ENCODE assay signal across 17 cellular contexts in the genomic region with DNA sequence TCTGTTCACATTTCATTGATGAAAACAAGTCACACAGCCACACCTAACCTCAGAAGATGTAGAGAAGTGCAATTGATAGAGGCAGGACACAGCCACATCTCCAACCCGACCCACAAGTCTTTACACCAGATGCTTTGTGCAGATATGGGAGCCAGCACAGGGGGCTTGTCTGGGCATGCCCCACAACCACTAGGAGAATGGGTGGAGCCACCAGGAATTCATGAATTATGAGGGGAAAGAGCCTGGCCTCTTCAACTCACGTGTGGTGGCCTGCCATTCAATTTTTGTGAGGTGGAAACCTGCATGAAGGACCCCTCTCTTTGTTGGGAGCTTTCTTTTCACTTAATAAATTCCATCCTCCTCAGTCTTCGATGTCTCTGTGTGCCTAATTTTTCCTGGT.
DNase-seq lines count a peak whose midpoint lies in the region; ATAC-seq, FAIRE-seq and TF ChIP-seq lines count a peak whose summit lies in the region.
"Had no signal": no experiment of that assay in that cellular context is flagged by ENCODE, and none has a peak within 500 bp of the region (broad histone marks: within the 10 kb centered on the region; RNA-seq: fewer than 3 reads in every experiment).

No MANE protein-coding gene starts in this region.

- 89% methylated on average over 3 of the region's 3 CpGs for WGBS in A549 (ENCODE audit: missing lambda C conversion rate)

- H3K4me1 ChIP-seq in A549 (peaks cover 33% of the 10 kb centered on the region), foreskin keratinocyte (peaks cover 8% of the 10 kb centered on the region), mucosa of descending colon (ENCODE audit: low read depth) (peaks cover 8% of the 10 kb centered on the region)
- H3K4me1 ChIP-seq: ascending aorta, psoas muscle had no signal

- no peak for TF ChIP-seq CTCF in A549 (IDR thresholded peaks at IDR 0.05)
- no peak for TF ChIP-seq CTCF in RWPE1 (conservative IDR thresholded peaks at IDR 0.05; ENCODE audit: low read depth)
- no peak for TF ChIP-seq CTCF in foreskin keratinocyte (conservative IDR thresholded peaks at IDR 0.05)
- no peak for TF ChIP-seq CTCF in mucosa of descending colon (IDR thresholded peaks at IDR 0.05)

- H3K4me3 ChIP-seq in A549 (no peak overlapping the region), mucosa of descending colon (no peak overlapping the region)
- H3K4me3 ChIP-seq: ascending aorta, psoas muscle, vagina had no signal

- no peak for TF ChIP-seq EP300 in A549 (IDR thresholded peaks at IDR 0.05)

- TF ChIP-seq POLR2A in A549 (IDR thresholded peaks at IDR 0.05; ENCODE audit: low read length) = no peak

- FAIRE-seq in A549 (lab: Jason Lieb, UNC) = no peak

- 0 out of 3 replicates have a peak overlapping the region, but pooled peaks have one; percentile 12 for H3K4me2 ChIP-seq in A549

- no peaks in the 10 kb centered on the region for H3K27me3 ChIP-seq in foreskin keratinocyte
- H3K27me3 ChIP-seq: ascending aorta, vagina had no signal

- no peak for TF ChIP-seq RAD21 in A549 (conservative IDR thresholded peaks at IDR 0.05 in 1 of 2, IDR thresholded peaks at IDR 0.05 in 1 of 2)

- POLR2A ChIA-PET in A549 (lab: Yijun Ruan, JAX) = no interaction called here
- POLR2A ChIA-PET in RWPE1 (lab: Yijun Ruan, JAX; ENCODE audit: low non-redundant PET) = no interaction called here

- no peaks in the 10 kb centered on the region for H3K36me3 ChIP-seq in mucosa of descending colon (ENCODE audit: low read depth)
- H3K36me3 ChIP-seq: vagina had no signal

- CTCF ChIA-PET in A549 (lab: Yijun Ruan, JAX) (no interaction called here), RWPE1 (lab: Yijun Ruan, JAX) (no interaction called here)

- DNase-seq in A549 (ENCODE audit: low read depth in 1 of 2, low spot score in 1 of 2) (no peak), EH (ENCODE audit: low read depth) (peak; percentile 31), RWPE1 (ENCODE audit: low spot score) (peak; percentile 31), foreskin keratinocyte (peak in 1 of 2 donors; percentile 70), mucosa of descending colon (no peak), NCI-H446 treated with DMSO at 0.1 percent for 48 hours (lab: John Stamatoyannopoulos, UW) (no peak)
- no peak for DNase-seq in stimulated activated CD4-positive, alpha-beta T cell treated with anti-CD3 and anti-CD28 coated beads, Interleukin-4, amount 100 ng/mL, for 24 hours
- DNase-seq: C1 segment of cervical spinal cord; effector CD4-positive, alpha-beta T cell; H7; NCI-H2227 treated with DMSO at 0.1 percent for 48 hours; PC-3; psoas muscle; T-helper 1 cell had no signal

- intact Hi-C loops in mucosa of descending colon (cut with DNase I, micrococcal nuclease) = no loop called here

- H3K27ac ChIP-seq in A549 (peak overlapping the region; percentile 22 to 65; a peak in 3 of 6 replicates), RWPE1 (no peak overlapping the region), foreskin keratinocyte (no peak overlapping the region)
- H3K27ac ChIP-seq: ascending aorta, psoas muscle, vagina had no signal

- ATAC-seq in A549 (peak in 1 of 2 experiments; percentile 40; a peak in 2 of 6 replicates), foreskin keratinocyte (peak; percentile 84), mucosa of descending colon (no peak), GM19455 (IDR thresholded peaks at IDR 0.05; ENCODE audit: unreplicated experiment) (no peak)
- ATAC-seq: PC-3, psoas muscle had no signal

- peaks cover 15% of the 10 kb centered on the region for H3K9me3 ChIP-seq in A549
- H3K9me3 ChIP-seq in mucosa of descending colon = no peaks in the 10 kb centered on the region
- H3K9me3 ChIP-seq: ascending aorta, psoas muscle, vagina had no signal

TF ChIP-seq in A549, 52 proteins besides CTCF, POLR2A, EP300 and RAD21:
- peak; percentile 74; the same call in 1 of the 2 replicates for TF ChIP-seq TP53 (CRISPR knock-in tag; IDR thresholded peaks at IDR 0.05)
- no peak for TF ChIP-seq EHMT2 (IDR thresholded peaks at IDR 0.05; ENCODE audit: low read depth)
- TF ChIP-seq, protein P1, sequence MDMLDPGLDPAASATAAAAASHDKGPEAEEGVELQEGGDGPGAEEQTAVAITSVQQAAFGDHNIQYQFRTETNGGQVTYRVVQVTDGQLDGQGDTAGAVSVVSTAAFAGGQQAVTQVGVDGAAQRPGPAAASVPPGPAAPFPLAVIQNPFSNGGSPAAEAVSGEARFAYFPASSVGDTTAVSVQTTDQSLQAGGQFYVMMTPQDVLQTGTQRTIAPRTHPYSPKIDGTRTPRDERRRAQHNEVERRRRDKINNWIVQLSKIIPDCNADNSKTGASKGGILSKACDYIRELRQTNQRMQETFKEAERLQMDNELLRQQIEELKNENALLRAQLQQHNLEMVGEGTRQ (IDR thresholded peaks at IDR 0.05) = no peak
- no peak for TF ChIP-seq NR3C1 (IDR thresholded peaks at IDR 0.05)
- no peak for TF ChIP-seq CBX2 (IDR thresholded peaks at IDR 0.05; ENCODE audit: borderline replicate concordance, low read depth)

Comparison
In these comparisons a context has a peak if more than half of its experiments do, and no peak if none do; other contexts are left out.
1. DNase-seq: peak in EH (single experiment) and RWPE1 (single experiment); none in A549 (0 of 2), mucosa of descending colon (0 of 3), stimulated activated CD4-positive, alpha-beta T cell treated with anti-CD3 and anti-CD28 coated beads, Interleukin-4, amount 100 ng/mL, for 24 hours (single experiment) and NCI-H446 treated with DMSO at 0.1 percent for 48 hours (single experiment).
2. H3K27ac ChIP-seq: peak in A549 (2 of 2); none in RWPE1 (single experiment) and foreskin keratinocyte (single experiment).